Comparison of ENCODE assay signal across 8 cellular contexts in the genomic region with DNA sequence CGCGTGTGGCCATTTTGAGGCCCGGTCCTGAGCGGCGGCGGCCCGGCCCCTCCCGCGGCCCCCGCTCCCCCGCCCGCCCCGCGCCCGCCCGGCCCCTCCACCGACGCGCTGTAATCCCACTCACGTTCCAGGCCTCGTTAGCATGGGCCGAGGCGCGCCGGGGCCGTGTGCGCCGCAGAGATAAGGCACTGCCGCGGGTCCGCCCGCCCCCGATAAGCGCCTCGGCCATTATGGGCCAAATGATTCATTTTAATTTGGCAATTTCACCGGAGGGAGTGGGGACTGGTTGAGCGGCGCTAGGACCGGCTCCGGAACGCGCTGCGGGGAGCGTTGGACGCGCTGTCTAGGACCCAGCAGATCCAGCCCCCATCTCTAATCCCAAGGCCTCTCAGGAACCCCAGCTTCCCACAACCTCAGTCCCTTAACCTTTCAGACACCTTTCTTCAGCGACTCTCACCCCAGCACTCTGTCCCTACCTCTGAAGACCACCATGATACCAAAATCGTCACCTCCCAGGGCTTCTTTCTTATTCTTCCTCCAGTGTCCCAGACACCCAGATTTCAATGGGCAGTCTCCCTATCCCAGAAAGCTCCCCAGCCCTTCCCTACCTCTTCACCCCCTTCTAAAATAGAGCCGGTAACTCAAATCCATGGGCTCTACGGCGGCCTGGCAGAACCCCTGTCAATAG. TPM values are rescaled to one million over a fixed set of nuclear protein-coding genes. Genes with fewer than 3 reads are reported as not detected.
DNase-seq lines count a peak whose midpoint lies in the region; ATAC-seq and TF ChIP-seq lines count a peak whose summit lies in the region.

A gene (minus strand): TSS at position 39 of the 688 bp plus-strand sequence. CDS start 6,337 bp downstream, outside the sequence.

- H3K27ac ChIP-seq in breast epithelium (peak within 1 kb of the TSS; percentile 25 to 77), mammary epithelial cell (ENCODE audit: insufficient read depth, low read depth, low read length) (no peak within 1 kb of the TSS), dorsolateral prefrontal cortex (peak within 1 kb of the TSS in 55 of 59 donors; percentile 14 to 91 (median 75)), mesodermal cell (ENCODE audit: low read depth, low read length, severe bottlenecking) (peak within 1 kb of the TSS; percentile 62), upper lobe of left lung (peak within 1 kb of the TSS; percentile 84 to 91 (median 88))

- peak in 2 of 4 donors; percentile 15 to 69 for TF ChIP-seq EP300 in upper lobe of left lung (IDR thresholded peaks at IDR 0.05)

- 43% methylated on average over 33 of the region's 51 CpGs for WGBS in mammary epithelial cell (ENCODE audit: low coverage, missing lambda C conversion rate)
- WGBS in mesodermal cell (ENCODE audit: insufficient coverage in 2 of 2), 2 experiments, result 2 to 3% methylated on average over 6 to 31 of the region's 51 CpGs
- WGBS in upper lobe of left lung, 2 donors, result 13 to 22% methylated on average over 19 to 51 of the region's 51 CpGs

- CTCF ChIA-PET in mammary epithelial cell (lab: Charles Lee; ENCODE audit: low non-redundant PET), result no interaction called here

- H4K20me1 ChIP-seq in mammary epithelial cell (ENCODE audit: insufficient read depth, low read length), result no peaks in the 10 kb centered on the region

- no peaks in the 10 kb centered on the region for H3K79me2 ChIP-seq in mammary epithelial cell (ENCODE audit: insufficient read depth, low read length)

- ATAC-seq in upper lobe of left lung (ENCODE audit: low FRiP score in 2 of 2), result peak; percentile 25 to 54
- ATAC-seq in GM21367 (IDR thresholded peaks at IDR 0.05; ENCODE audit: unreplicated experiment), result no peak

- no peak for TF ChIP-seq POLR2A in breast epithelium (IDR thresholded peaks at IDR 0.05)
- TF ChIP-seq POLR2A in upper lobe of left lung (IDR thresholded peaks at IDR 0.05), result no peak

- H2AFZ ChIP-seq in mammary epithelial cell (ENCODE audit: low read depth, low read length), result no peak within 1 kb of the TSS

- in situ Hi-C loops in mammary epithelial cell (cut with MboI; ENCODE audit: low sequenced_read_pairs in 2 of 2), result no loop called here

- H3K9ac ChIP-seq in mammary epithelial cell (ENCODE audit: insufficient read depth, low read length), result no peak within 1 kb of the TSS

- no peaks in the 10 kb centered on the region for H3K36me3 ChIP-seq in breast epithelium
- H3K36me3 ChIP-seq in mammary epithelial cell (ENCODE audit: insufficient read depth, low read length), result no peaks in the 10 kb centered on the region
- no peaks in the 10 kb centered on the region for H3K36me3 ChIP-seq in mesodermal cell (ENCODE audit: control insufficient read depth, insufficient read depth, low read length)
- no peaks in the 10 kb centered on the region for H3K36me3 ChIP-seq in upper lobe of left lung

- H3K27me3 ChIP-seq in breast epithelium (peaks cover 6 to 63% of the 10 kb centered on the region in 2 donors), mammary epithelial cell (ENCODE audit: insufficient read depth, low read length) (peaks cover 46% of the 10 kb centered on the region), dorsolateral prefrontal cortex (peaks cover 16 to 82% (median 66%) of the 10 kb centered on the region in 45 donors), upper lobe of left lung (peaks cover 0 to 48% (median 28%) of the 10 kb centered on the region in 4 donors)

- DNase-seq in breast epithelium (ENCODE audit: low spot score in 2 of 2), result no peak
- no peak for DNase-seq in mammary epithelial cell
- peak in 1 of 10 donors; percentile 20 for DNase-seq in dorsolateral prefrontal cortex
- DNase-seq in upper lobe of left lung, result peak in 1 of 2 donors; percentile 86
- no peak for DNase-seq in NK-92 (lab: John Stamatoyannopoulos, UW; ENCODE audit: unreplicated experiment)
- DNase-seq in NAMALWA (ENCODE audit: low spot score), result no peak

- H3K9me3 ChIP-seq in breast epithelium (no peaks in the 10 kb centered on the region), mammary epithelial cell (replicated peaks; ENCODE audit: insufficient read depth, low read length) (no peaks in the 10 kb centered on the region), mesodermal cell (ENCODE audit: control insufficient read depth, low read length) (no peaks in the 10 kb centered on the region), upper lobe of left lung (no peaks in the 10 kb centered on the region)

- no peak within 1 kb of the TSS for H3K4me2 ChIP-seq in mammary epithelial cell (ENCODE audit: insufficient read depth, low read depth, low read length)

- no TSS peak for BruUV-seq in mammary epithelial cell (replicated peaks; lab: Mats Ljungman, UMichigan)

- intact Hi-C loops in breast epithelium (cut with DNase I; ENCODE audit: low total_unique reads) (no loop called here), mammary epithelial cell (cut with micrococcal nuclease) (no loop called here), dorsolateral prefrontal cortex (cut with DNase I) (no loop called here)

- dilution Hi-C loops in mammary epithelial cell (cut with HindIII; ENCODE audit: low sequenced_read_pairs), result no loop called here

- TF ChIP-seq CTCF in breast epithelium (IDR thresholded peaks at IDR 0.05) (no peak), mammary epithelial cell (conservative IDR thresholded peaks at IDR 0.05 in 1 of 2, IDR thresholded peaks at IDR 0.05 in 1 of 2; ENCODE audit: extremely low read depth in 1 of 2, insufficient read depth in 1 of 2, low read depth in 1 of 2, low read length in 2 of 2) (no peak), dorsolateral prefrontal cortex (IDR thresholded peaks at IDR 0.05 in 54 of 56, conservative IDR thresholded peaks at IDR 0.05 in 2 of 56; ENCODE audit: low read depth in 1 of 56, partially characterized antibody in 56 of 56) (no peak), upper lobe of left lung (IDR thresholded peaks at IDR 0.05) (no peak)

- H3K4me3 ChIP-seq in breast epithelium (peak within 1 kb of the TSS; percentile 36 to 61 (median 44)), mammary epithelial cell (replicated peaks in 1 of 3; ENCODE audit: insufficient read depth in 1 of 3, low read depth in 2 of 3, low read length in 3 of 3) (no peak within 1 kb of the TSS), dorsolateral prefrontal cortex (peak within 1 kb of the TSS in 56 of 59 donors; percentile 10 to 65 (median 43)), mesodermal cell (ENCODE audit: extremely low read depth, insufficient read depth, low read length, poor library complexity, severe bottlenecking) (peak within 1 kb of the TSS; percentile 37), upper lobe of left lung (peak within 1 kb of the TSS; percentile 33 to 56 (median 46))

- H3K4me1 ChIP-seq in breast epithelium (peaks cover 0 to 7% of the 10 kb centered on the region in 2 donors), mammary epithelial cell (ENCODE audit: insufficient read depth, low read length) (no peaks in the 10 kb centered on the region), mesodermal cell (ENCODE audit: control insufficient read depth, insufficient read depth, low read length, poor library complexity, severe bottlenecking) (peaks cover 35% of the 10 kb centered on the region), upper lobe of left lung (peaks cover 37 to 50% (median 44%) of the 10 kb centered on the region in 4 donors)

RNA-seq across cellular contexts. Expression of the gene that starts here (rescaled TPM):
- 1 to 10 TPM; 2.3 to 6.2 (median 5.1) TPM for total RNA-seq in breast epithelium
- not detected for total RNA-seq in mammary epithelial cell
- polyA plus RNA-seq in mammary epithelial cell, result not detected
- not detected for polyA minus RNA-seq in mammary epithelial cell
- total RNA-seq in dorsolateral prefrontal cortex, result 10 to 100 TPM in 7 of 120 experiments, 1 to 10 TPM in 113; 1.4 to 13.7 (median 5.1) TPM
- polyA plus RNA-seq in mesodermal cell (2013, experiment 1 of 2), result 10.4 TPM
- polyA plus RNA-seq in mesodermal cell (2013, experiment 2 of 2), result 6.3 TPM
- total RNA-seq in upper lobe of left lung, result 10 to 100 TPM in 4 of 6 donors, 1 to 10 TPM in 2; 4.2 to 16.4 (median 10.8) TPM

Comparison
In these comparisons a context has a peak if more than half of its experiments do, and no peak if none do; other contexts are left out.
1. H3K4me3 ChIP-seq: peak in breast epithelium (3 of 3), dorsolateral prefrontal cortex (56 of 59), mesodermal cell (single experiment) and upper lobe of left lung (4 of 4); none in mammary epithelial cell (0 of 3).